11 cellular contexts compared by ENCODE assay signal in genomic region chr6:125434760-125435159, GRCh38.
"Had no signal": no experiment of that assay in that cellular context is flagged by ENCODE, and none has a peak within 500 bp of the region (broad histone marks: within the 10 kb centered on the region; RNA-seq: fewer than 3 reads in every experiment).

No MANE protein-coding gene starts in this region.

- H3K9me3 ChIP-seq: HAP-1 had no signal

- H3K9ac ChIP-seq: GM23248 had no signal

- H3K36me3 ChIP-seq: HAP-1 had no signal

- H3K27ac ChIP-seq: GM23248 had no signal

- ATAC-seq: GM23338, HCT116 had no signal

- FAIRE-seq: H1, H54 had no signal

- H3K4me3 ChIP-seq: GM23248, GM23338, HAP-1 had no signal

- H3K4me2 ChIP-seq: GM23338 had no signal

- H2AFZ ChIP-seq: GM23248, GM23338 had no signal

- DNase-seq: GM23248, GOT3, H7, H9, HCEC 1CT, HFFc6 had no signal
